Comparison of ENCODE assay signal across 7 cellular contexts in the genomic region with DNA sequence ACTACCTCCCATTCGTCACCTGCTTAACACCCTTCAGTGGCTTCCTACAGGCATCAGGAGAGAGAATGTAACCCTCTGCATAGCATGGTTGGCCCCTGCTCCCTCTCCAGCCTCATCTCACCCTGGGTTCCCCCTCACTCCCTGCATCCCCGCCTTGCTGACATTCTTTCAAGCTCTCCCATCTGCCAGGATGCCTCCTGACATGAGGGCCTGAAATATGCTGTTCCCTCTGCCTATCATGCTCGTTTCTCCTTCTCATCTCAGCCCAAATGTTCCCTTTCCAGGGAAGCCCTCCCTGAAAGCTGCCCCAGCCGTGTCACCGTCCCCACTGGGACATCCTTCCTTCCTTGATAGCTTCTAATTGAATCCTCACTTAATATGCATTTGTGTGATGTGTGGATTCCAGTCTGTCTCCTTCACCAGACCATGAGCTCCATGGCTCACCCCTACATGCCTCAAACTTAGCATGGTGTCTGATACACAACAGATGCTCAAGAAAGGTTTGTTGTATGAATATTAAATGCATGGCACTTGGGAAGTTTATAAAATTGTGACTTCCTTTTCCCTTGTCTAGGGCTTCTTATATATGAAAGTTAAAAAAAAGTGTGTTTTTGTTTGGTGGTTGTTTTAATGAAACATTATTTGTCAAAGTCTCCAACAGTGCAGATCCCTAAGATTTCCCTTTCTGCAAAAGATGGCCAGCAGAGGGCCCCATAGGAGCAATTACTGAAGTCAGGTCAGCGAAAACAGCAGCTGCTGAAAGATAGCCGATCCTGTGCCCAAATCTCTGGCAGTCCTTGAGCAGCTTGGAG. TPM values are rescaled to one million over a fixed set of nuclear protein-coding genes. Genes with fewer than 3 reads are reported as not detected.
DNase-seq lines count a peak whose midpoint lies in the region; ATAC-seq, FAIRE-seq and TF ChIP-seq lines count a peak whose summit lies in the region.

No MANE protein-coding gene starts in this region.

- intact Hi-C loops in pancreas (cut with DNase I) = loop anchor here in 2 of 3 donors (5.0 to 10.0 kb wide), 2 partner anchors 197 to 199 kb away; no protein-coding TSS in a partner anchor

- TF ChIP-seq POLR2A in tibial nerve (IDR thresholded peaks at IDR 0.05) = no peak

- H3K4me3 ChIP-seq in pancreas = no peak overlapping the region
- H3K4me3 ChIP-seq in tibial nerve = no peak overlapping the region

- FAIRE-seq in frontal cortex (lab: Jason Lieb, UNC) (peak; percentile 76), pancreas (lab: Jason Lieb, UNC) (no peak)

- DNase-seq in KBM-7 (peak; percentile 70), SHP77 treated with DMSO at 0.1 percent for 48 hours (lab: John Stamatoyannopoulos, UW) (peak; percentile 3), frontal cortex (ENCODE audit: low spot score in 2 of 2) (peak; percentile 57 to 64), pancreas (peak in 5 of 6 donors; percentile 23 to 70 (median 49)), tibial nerve (ENCODE audit: low spot score in 2 of 2) (peak; percentile 86 to 98)
- peak; percentile 60 for DNase-seq in activated effector memory CD4-positive, alpha-beta T cell treated with Interleukin-2 at 50 U/mL for 16 hours

- H3K27ac ChIP-seq in pancreas (no peak overlapping the region), tibial nerve (peak overlapping the region in 1 of 4 donors; percentile 22)

- no peaks in the 10 kb centered on the region for H3K9me3 ChIP-seq in pancreas
- H3K9me3 ChIP-seq in tibial nerve = no peaks in the 10 kb centered on the region

- in situ Hi-C loops in KBM-7 (cut with MboI; ENCODE audit: low pct_unique_long_range_greater_than_20kb, low sequenced_read_pairs) = no loop called here

- peak in 3 of 4 donors; percentile 76 to 88 (median 79) for ATAC-seq in pancreas

- H3K4me1 ChIP-seq in pancreas = no peaks in the 10 kb centered on the region
- peaks cover 0 to 67% (median 21%) of the 10 kb centered on the region in 4 donors for H3K4me1 ChIP-seq in tibial nerve

- H3K27me3 ChIP-seq in pancreas (no peaks in the 10 kb centered on the region), tibial nerve (no peaks in the 10 kb centered on the region)

- H3K36me3 ChIP-seq in pancreas (no peaks in the 10 kb centered on the region), tibial nerve (no peaks in the 10 kb centered on the region)

- WGBS in pancreas, 2 donors = 48 to 51% methylated on average over 7 of the region's 7 CpGs
- 60 to 67% methylated on average over 7 of the region's 7 CpGs for WGBS in tibial nerve, 2 donors

- TF ChIP-seq CTCF in GM12873 (IDR thresholded peaks at IDR 0.05; ENCODE audit: insufficient read depth, low read depth, low read length, missing control alignments) (peak; percentile 74), pancreas (IDR thresholded peaks at IDR 0.05) (peak in 3 of 4 donors; percentile 36 to 66 (median 64)), tibial nerve (IDR thresholded peaks at IDR 0.05) (peak; percentile 64 to 87 (median 74))

- TF ChIP-seq EP300 in tibial nerve (IDR thresholded peaks at IDR 0.05) = peak in 1 of 2 donors; percentile 16

RNA-seq across cellular contexts. Expression of gene C5orf58, which starts 7.3 kb away (rescaled TPM):
- total RNA-seq in frontal cortex (not detected), pancreas (not detected), tibial nerve (1 to 10 TPM in 1 of 4 donors, not detected in 3; 1.5 TPM)
- polyA plus RNA-seq in pancreas = under 1 TPM in 1 of 2 donors, not detected in 1; 0.21 TPM

Comparison
In these comparisons a context has a peak if more than half of its experiments do, and no peak if none do; other contexts are left out.
1. DNase-seq: peak in every context shown above with its lines; median percentile 92 in tibial nerve; 70 in KBM-7; 60 in frontal cortex; 60 in activated effector memory CD4-positive, alpha-beta T cell treated with Interleukin-2 at 50 U/mL for 16 hours; 49 in pancreas; 3 in SHP77 treated with DMSO at 0.1 percent for 48 hours.